Comparison of ENCODE assay signal across 24 cellular contexts in genomic region chr7:107165341-107165740, GRCh38. TPM values are rescaled to one million over a fixed set of nuclear protein-coding genes. Genes with fewer than 3 reads are reported as not detected.
DNase-seq lines count a peak whose midpoint lies in the region; ATAC-seq, FAIRE-seq and TF ChIP-seq lines count a peak whose summit lies in the region.
"Had no signal": no experiment of that assay in that cellular context is flagged by ENCODE, and none has a peak within 500 bp of the region (broad histone marks: within the 10 kb centered on the region; RNA-seq: fewer than 3 reads in every experiment).

No MANE protein-coding gene starts in this region.

- H4K20me1 ChIP-seq in keratinocyte (ENCODE audit: control insufficient read depth, extremely low read depth, insufficient read depth, low read length) = no peaks in the 10 kb centered on the region

- H3K27ac ChIP-seq in keratinocyte (ENCODE audit: control insufficient read depth, insufficient read depth, low read length) = no peak overlapping the region
- H3K27ac ChIP-seq: A549, GM23248 had no signal

- no peaks in the 10 kb centered on the region for H3K27me3 ChIP-seq in keratinocyte (ENCODE audit: control insufficient read depth, extremely low read depth, insufficient read depth, low read length)

- no peaks in the 10 kb centered on the region for H3K9me1 ChIP-seq in keratinocyte (ENCODE audit: control insufficient read depth, extremely low read depth, insufficient read depth, low read length)

- H3K4me2 ChIP-seq in keratinocyte (ENCODE audit: control insufficient read depth, extremely low read depth, insufficient read depth, low read depth, low read length) = no peak overlapping the region
- H3K4me2 ChIP-seq: A549 had no signal

- DNase-seq in activated naive CD4-positive, alpha-beta T cell treated with anti-CD3 and anti-CD28 coated beads, Interleukin-2, amount 50 U/mL, for 72 hours (ENCODE audit: low spot score in 2 of 2) = no peak
- no peak for DNase-seq in T-helper 17 cell
- no peak for DNase-seq in keratinocyte (ENCODE audit: low read depth, low spot score)
- DNase-seq in type B pancreatic cell (ENCODE audit: extremely low spot score, unreplicated experiment) = no peak
- no peak for DNase-seq in midbrain (lab: John Stamatoyannopoulos, UW)
- DNase-seq in G401 (ENCODE audit: low spot score) = no peak
- DNase-seq in OCI-M2 (lab: John Stamatoyannopoulos, UW; ENCODE audit: unreplicated experiment) = no peak
- DNase-seq: Caco-2; CD4-positive, CD25-positive, alpha-beta regulatory T cell; DMS 273 treated with DMSO at 0.1 percent for 48 hours; DMS79 treated with DMSO at 0.1 percent for 48 hours; GM23248; NCI-H1092 treated with DMSO at 0.1 percent for 48 hours; NCI-H1436 treated with DMSO at 0.1 percent for 48 hours; NCI-H1930; NCI-H2227 treated with DMSO at 0.1 percent for 48 hours; NCI-H510A treated with DMSO at 0.1 percent for 48 hours; NCI-H774; NK-92 treated with Interleukin-12 subunit alpha and Interleukin-12 subunit beta, amount 100 ng/mL, for 24 hours; SHP77 had no signal

- peaks cover 5% of the 10 kb centered on the region for H3K4me1 ChIP-seq in keratinocyte (ENCODE audit: control insufficient read depth, extremely low read depth, insufficient read depth, low read length)
- H3K4me1 ChIP-seq: Caco-2 had no signal

- H3K27me3 Mint-ChIP-seq in activated naive CD4-positive, alpha-beta T cell treated with anti-CD3 and anti-CD28 coated beads, Interleukin-2, amount 50 U/mL, for 24 hours = no peaks in the 10 kb centered on the region
- peaks cover 12% of the 10 kb centered on the region for H3K27me3 Mint-ChIP-seq in T-helper 17 cell
- H3K27me3 Mint-ChIP-seq in type B pancreatic cell = peaks cover 5% of the 10 kb centered on the region

- H3K4me1 Mint-ChIP-seq in activated naive CD4-positive, alpha-beta T cell treated with anti-CD3 and anti-CD28 coated beads, Interleukin-2, amount 50 U/mL, for 24 hours = peaks cover 17% of the 10 kb centered on the region
- H3K4me1 Mint-ChIP-seq in T-helper 17 cell (peaks cover 21% of the 10 kb centered on the region), type B pancreatic cell (ENCODE audit: unreplicated experiment) (peaks cover 6% of the 10 kb centered on the region)

- H3K9me3 Mint-ChIP-seq in activated naive CD4-positive, alpha-beta T cell treated with anti-CD3 and anti-CD28 coated beads, Interleukin-2, amount 50 U/mL, for 24 hours = no peaks in the 10 kb centered on the region
- no peaks in the 10 kb centered on the region for H3K9me3 Mint-ChIP-seq in activated naive CD4-positive, alpha-beta T cell treated with anti-CD3 and anti-CD28 coated beads, Interleukin-2, amount 50 U/mL, for 72 hours
- no peaks in the 10 kb centered on the region for H3K9me3 Mint-ChIP-seq in type B pancreatic cell
- H3K9me3 Mint-ChIP-seq: CD4-positive, CD25-positive, alpha-beta regulatory T cell had no signal

- TF ChIP-seq CTCF in keratinocyte (optimal IDR thresholded peaks at IDR 0.05 in 1 of 3, IDR thresholded peaks at IDR 0.05 in 1 of 3, conservative IDR thresholded peaks at IDR 0.05 in 1 of 3; ENCODE audit: extremely low read depth in 1 of 3, insufficient read depth in 2 of 3, low read length in 3 of 3) (no peak), type B pancreatic cell (conservative IDR thresholded peaks at IDR 0.05) (no peak)

- no peaks in the 10 kb centered on the region for H3K36me3 Mint-ChIP-seq in activated naive CD4-positive, alpha-beta T cell treated with anti-CD3 and anti-CD28 coated beads, Interleukin-2, amount 50 U/mL, for 24 hours
- H3K36me3 Mint-ChIP-seq in activated naive CD4-positive, alpha-beta T cell treated with anti-CD3 and anti-CD28 coated beads, Interleukin-2, amount 50 U/mL, for 72 hours = peaks cover 0 to 5% of the 10 kb centered on the region in 2 donors
- peaks cover 7% of the 10 kb centered on the region for H3K36me3 Mint-ChIP-seq in T-helper 17 cell (ENCODE audit: low read depth)
- no peaks in the 10 kb centered on the region for H3K36me3 Mint-ChIP-seq in type B pancreatic cell

- H2AFZ ChIP-seq in keratinocyte (ENCODE audit: control insufficient read depth, low read length) = no peak overlapping the region

- peak; percentile 34 for FAIRE-seq in keratinocyte (lab: Jason Lieb, UNC)
- FAIRE-seq: A549, GM12878 had no signal

- H3K36me3 ChIP-seq in keratinocyte (ENCODE audit: control insufficient read depth in 2 of 2, extremely low read depth in 1 of 2, insufficient read depth in 2 of 2, low read length in 2 of 2) = no peaks in the 10 kb centered on the region
- H3K36me3 ChIP-seq: HAP-1 had no signal

- no peak overlapping the region for H3K4me3 ChIP-seq in keratinocyte (ENCODE audit: control insufficient read depth in 2 of 3, extremely low read depth in 1 of 3, insufficient read depth in 2 of 3, low read depth in 1 of 3, low read length in 3 of 3)
- H3K4me3 ChIP-seq: A549, GM12878, GM23248, HAP-1 had no signal

- H3K9me3 ChIP-seq in T-helper 17 cell (ENCODE audit: control insufficient read depth, low read length, poor library complexity, severe bottlenecking) = no peaks in the 10 kb centered on the region
- H3K9me3 ChIP-seq in keratinocyte (ENCODE audit: control insufficient read depth, low read depth, low read length) = no peaks in the 10 kb centered on the region
- H3K9me3 ChIP-seq: A549, Caco-2, HAP-1 had no signal

- dilution Hi-C loops in keratinocyte (cut with MboI; ENCODE audit: extremely low pct_ligation_motif_present, low sequenced_read_pairs) = no loop called here

- H3K4me3 Mint-ChIP-seq in activated naive CD4-positive, alpha-beta T cell treated with anti-CD3 and anti-CD28 coated beads, Interleukin-2, amount 50 U/mL, for 24 hours = peak overlapping the region; percentile 12
- no peak overlapping the region for H3K4me3 Mint-ChIP-seq in T-helper 17 cell
- peak overlapping the region; percentile 30 for H3K4me3 Mint-ChIP-seq in type B pancreatic cell

- in situ Hi-C loops in G401 (cut with HindIII; ENCODE audit: low sequenced_read_pairs) = no loop called here

- H3K27ac Mint-ChIP-seq in activated naive CD4-positive, alpha-beta T cell treated with anti-CD3 and anti-CD28 coated beads, Interleukin-2, amount 50 U/mL, for 24 hours = no peak overlapping the region
- no peak overlapping the region for H3K27ac Mint-ChIP-seq in activated naive CD4-positive, alpha-beta T cell treated with anti-CD3 and anti-CD28 coated beads, Interleukin-2, amount 50 U/mL, for 72 hours
- H3K27ac Mint-ChIP-seq in T-helper 17 cell (peak overlapping the region; percentile 3), type B pancreatic cell (peak overlapping the region; percentile 34)
- H3K27ac Mint-ChIP-seq: CD4-positive, CD25-positive, alpha-beta regulatory T cell had no signal

- no peak for ATAC-seq in activated naive CD4-positive, alpha-beta T cell treated with anti-CD3 and anti-CD28 coated beads, Interleukin-2, amount 50 U/mL, for 72 hours
- no peak for ATAC-seq in T-helper 17 cell
- ATAC-seq: A549, GM12878 had no signal

- H3K79me2 ChIP-seq in keratinocyte (ENCODE audit: control insufficient read depth, insufficient read depth, low read length) = peaks cover 5% of the 10 kb centered on the region

- no peak overlapping the region for H3K9ac ChIP-seq in keratinocyte (ENCODE audit: control insufficient read depth, extremely low read depth, insufficient read depth, low read length)
- H3K9ac ChIP-seq: GM23248 had no signal

RNA-seq across cellular contexts. Expression of gene HBP1, which starts 3.5 kb away (rescaled TPM):
- total RNA-seq in activated naive CD4-positive, alpha-beta T cell treated with anti-CD3 and anti-CD28 coated beads, Interleukin-2, amount 50 U/mL, for 72 hours = 10 to 100 TPM; 26.8 to 73.9 TPM
- total RNA-seq in T-helper 17 cell (100 to 1,000 TPM; 250 to 252 TPM), type B pancreatic cell (ENCODE audit: low replicate concordance) (51.5 and 56.9 TPM in 2 replicates)
- polyA plus RNA-seq in keratinocyte = 26.3 to 42.8 TPM (median 36.3 TPM) in 3 replicates
- polyA plus RNA-seq in keratinocyte (2011; ENCODE audit: low read depth) = 93.0 TPM
- 23.7 and 42.5 TPM in 2 replicates for polyA plus RNA-seq in keratinocyte (2011; cell fraction: cytosol; rRNA removed)
- polyA plus RNA-seq in keratinocyte (2011; cell fraction: nucleus; rRNA removed) = 42.2 and 48.2 TPM in 2 replicates
- 20.4 and 73.5 TPM in 2 replicates for polyA plus RNA-seq in keratinocyte (2012; ENCODE audit: low replicate concordance)
- polyA minus RNA-seq in keratinocyte = 11.6 to 54.4 TPM (median 40.9 TPM) in 3 replicates
- polyA minus RNA-seq in keratinocyte (2011; cell fraction: cytosol; rRNA and poly(A)+ RNA removed) = 21.9 TPM
- polyA minus RNA-seq in keratinocyte (2011; cell fraction: nucleus; rRNA and poly(A)+ RNA removed) = 32.6 and 60.5 TPM in 2 replicates
- 31.3 and 47.8 TPM in 2 replicates for total RNA-seq in G401 (2014; rRNA removed; shearing (Covaris generic))

Comparison
In these comparisons a context has a peak if more than half of its experiments do, and no peak if none do; other contexts are left out.
1. H3K27ac Mint-ChIP-seq: peak in T-helper 17 cell (single experiment) and type B pancreatic cell (single experiment); none in activated naive CD4-positive, alpha-beta T cell treated with anti-CD3 and anti-CD28 coated beads, Interleukin-2, amount 50 U/mL, for 24 hours (single experiment) and activated naive CD4-positive, alpha-beta T cell treated with anti-CD3 and anti-CD28 coated beads, Interleukin-2, amount 50 U/mL, for 72 hours (0 of 2).